ENCODE assay signal across 12 cellular contexts in genomic region chr10:110861476-110861875, GRCh38. TPM values are rescaled to one million over a fixed set of nuclear protein-coding genes. Genes with fewer than 3 reads are reported as not detected.
DNase-seq lines count a peak whose midpoint lies in the region; ATAC-seq and TF ChIP-seq lines count a peak whose summit lies in the region.
"Had no signal": no experiment of that assay in that cellular context is flagged by ENCODE, and none has a peak within 500 bp of the region (broad histone marks: within the 10 kb centered on the region; RNA-seq: fewer than 3 reads in every experiment).

No MANE protein-coding gene starts in this region.

- peak overlapping the region; percentile 69 to 95 (median 86) for H3K4me2 ChIP-seq in BLaER1 treated with 17β-estradiol and CSF1 and Interleukin-3, amounts not matched to agents 10 nM and 100 nM
- H3K4me2 ChIP-seq in MM.1S (ENCODE audit: low read depth, low read length): peak overlapping the region; percentile 52

- no peaks in the 10 kb centered on the region for H3K27me3 ChIP-seq in BLaER1 treated with 17β-estradiol and CSF1 and Interleukin-3, amounts not matched to agents 10 nM and 100 nM
- no peaks in the 10 kb centered on the region for H3K27me3 ChIP-seq in MM.1S (replicated peaks; ENCODE audit: insufficient read depth, low read length)
- H3K27me3 ChIP-seq: ascending aorta had no signal

- H3K4me1 ChIP-seq in BLaER1 treated with 17β-estradiol and CSF1 and Interleukin-3, amounts not matched to agents 10 nM and 100 nM: peaks cover 86 to 96% (median 94%) of the 10 kb centered on the region in 10 experiments
- H3K4me1 ChIP-seq in MM.1S (ENCODE audit: low read length): peaks cover 87% of the 10 kb centered on the region

- H3K9me3 Mint-ChIP-seq in central memory CD8-positive, alpha-beta T cell: no peaks in the 10 kb centered on the region
- no peaks in the 10 kb centered on the region for H3K9me3 Mint-ChIP-seq in natural killer cell treated with Interleukin-12 subunit alpha and Interleukin-12 subunit beta and Interleukin-15 and Interleukin-18, amount 100 ng/mL, for 72 hours

- H3K4me3 Mint-ChIP-seq in central memory CD8-positive, alpha-beta T cell: no peak overlapping the region
- H3K4me3 Mint-ChIP-seq in natural killer cell treated with Interleukin-12 subunit alpha and Interleukin-12 subunit beta and Interleukin-15 and Interleukin-18, amount 100 ng/mL, for 72 hours: no peak overlapping the region

- H4K20me1 ChIP-seq in BLaER1 treated with 17β-estradiol and CSF1 and Interleukin-3, amounts not matched to agents 10 nM and 100 nM: no peaks in the 10 kb centered on the region
- H4K20me1 ChIP-seq in MM.1S (ENCODE audit: insufficient read depth, low read length): no peaks in the 10 kb centered on the region

- H3K27me3 Mint-ChIP-seq in central memory CD8-positive, alpha-beta T cell: no peaks in the 10 kb centered on the region
- no peaks in the 10 kb centered on the region for H3K27me3 Mint-ChIP-seq in natural killer cell treated with Interleukin-12 subunit alpha and Interleukin-12 subunit beta and Interleukin-15 and Interleukin-18, amount 100 ng/mL, for 72 hours

- H3K36me3 ChIP-seq in BLaER1 treated with 17β-estradiol and CSF1 and Interleukin-3, amounts not matched to agents 10 nM and 100 nM: no peaks in the 10 kb centered on the region
- H3K36me3 ChIP-seq in MM.1S (replicated peaks; ENCODE audit: insufficient read depth, low read length): no peaks in the 10 kb centered on the region
- H3K36me3 ChIP-seq: ascending aorta had no signal

- peak overlapping the region; percentile 61 to 80 (median 74); a peak in 18 of 22 replicates for H3K9ac ChIP-seq in BLaER1 treated with 17β-estradiol and CSF1 and Interleukin-3, amounts not matched to agents 10 nM and 100 nM
- peak overlapping the region; percentile 70; the same call in 1 of the 2 replicates for H3K9ac ChIP-seq in MM.1S (ENCODE audit: low read length)

- H3K9me2 ChIP-seq in MM.1S (replicated peaks; ENCODE audit: insufficient read depth, low read length): no peaks in the 10 kb centered on the region

- DNase-seq in MM.1S: no peak
- no peak for DNase-seq in central memory CD8-positive, alpha-beta T cell (ENCODE audit: low spot score in 2 of 2)
- no peak for DNase-seq in natural killer cell treated with Interleukin-12 subunit alpha and Interleukin-12 subunit beta and Interleukin-15 and Interleukin-18, amount 100 ng/mL, for 72 hours (ENCODE audit: low spot score)
- DNase-seq in posterior cingulate gyrus: no peak
- DNase-seq in DMS153 treated with DMSO at 0.1 percent for 48 hours (lab: John Stamatoyannopoulos, UW; ENCODE audit: unreplicated experiment): no peak
- no peak for DNase-seq in midbrain (lab: John Stamatoyannopoulos, UW)
- DNase-seq: NCI-H1105 treated with DMSO at 0.1 percent for 48 hours, T1000 had no signal

- TF ChIP-seq CTCF in MM.1S (IDR thresholded peaks at IDR 0.05; ENCODE audit: low read length): no peak

- H2AFZ ChIP-seq in MM.1S (ENCODE audit: low read length): peak overlapping the region; percentile 17; the same call in 1 of the 2 replicates

- H3F3A ChIP-seq in MM.1S (ENCODE audit: insufficient read depth, low read length): peaks cover 86% of the 10 kb centered on the region

- intact Hi-C loops in posterior cingulate gyrus (cut with DNase I): no loop called here

- no peaks in the 10 kb centered on the region for H3K79me2 ChIP-seq in MM.1S (ENCODE audit: low read length)

- peaks cover 13% of the 10 kb centered on the region for H3K36me3 Mint-ChIP-seq in central memory CD8-positive, alpha-beta T cell (ENCODE audit: insufficient read depth)
- H3K36me3 Mint-ChIP-seq in natural killer cell treated with Interleukin-12 subunit alpha and Interleukin-12 subunit beta and Interleukin-15 and Interleukin-18, amount 100 ng/mL, for 72 hours: no peaks in the 10 kb centered on the region

- no peak for ATAC-seq in central memory CD8-positive, alpha-beta T cell (replicated peaks; ENCODE audit: extremely low read depth, poor library complexity, severe bottlenecking)
- no peak for ATAC-seq in natural killer cell treated with Interleukin-12 subunit alpha and Interleukin-12 subunit beta and Interleukin-15 and Interleukin-18, amount 100 ng/mL, for 72 hours
- ATAC-seq in HG03097 (IDR thresholded peaks at IDR 0.05; ENCODE audit: low FRiP score, unreplicated experiment): no peak
- ATAC-seq: left lobe of liver had no signal

- no peaks in the 10 kb centered on the region for H3K9me3 ChIP-seq in BLaER1 treated with 17β-estradiol and CSF1 and Interleukin-3, amounts not matched to agents 10 nM and 100 nM (replicated peaks in 1 of 11)
- H3K9me3 ChIP-seq in MM.1S (replicated peaks; ENCODE audit: insufficient read depth, low read length): no peaks in the 10 kb centered on the region
- H3K9me3 ChIP-seq: ascending aorta had no signal

- peaks cover 82% of the 10 kb centered on the region for H3K4me1 Mint-ChIP-seq in central memory CD8-positive, alpha-beta T cell
- peaks cover 69 to 75% of the 10 kb centered on the region in 2 donors for H3K4me1 Mint-ChIP-seq in natural killer cell treated with Interleukin-12 subunit alpha and Interleukin-12 subunit beta and Interleukin-15 and Interleukin-18, amount 100 ng/mL, for 72 hours (ENCODE audit: low read depth in 2 of 2)

- H3K4me3 ChIP-seq in BLaER1 treated with 17β-estradiol and CSF1 and Interleukin-3, amounts not matched to agents 10 nM and 100 nM: no peak overlapping the region
- peak overlapping the region; percentile 13; the same call in 1 of the 2 replicates for H3K4me3 ChIP-seq in MM.1S (ENCODE audit: low read length)
- H3K4me3 ChIP-seq: ascending aorta had no signal

- H3K27ac ChIP-seq in BLaER1 treated with 17β-estradiol and CSF1 and Interleukin-3, amounts not matched to agents 10 nM and 100 nM: peak overlapping the region; percentile 89 to 97 (median 95); a peak in 21 of 22 replicates
- H3K27ac ChIP-seq in MM.1S (ENCODE audit: low read length): peak overlapping the region; percentile 97

- peak overlapping the region; percentile 97 for H3K27ac Mint-ChIP-seq in central memory CD8-positive, alpha-beta T cell (ENCODE audit: low read depth)
- peak overlapping the region; percentile 93 to 97 for H3K27ac Mint-ChIP-seq in natural killer cell treated with Interleukin-12 subunit alpha and Interleukin-12 subunit beta and Interleukin-15 and Interleukin-18, amount 100 ng/mL, for 72 hours

RNA-seq across cellular contexts. Expression of gene PDCD4, which starts 10.3 kb away (rescaled TPM):
- total RNA-seq in natural killer cell treated with Interleukin-12 subunit alpha and Interleukin-12 subunit beta and Interleukin-15 and Interleukin-18, amount 100 ng/mL, for 72 hours: 10 to 100 TPM; 36.7 to 48.6 TPM

RNA-seq across cellular contexts. Expression of gene BBIP1, which starts 57.5 kb away (rescaled TPM):
- total RNA-seq in natural killer cell treated with Interleukin-12 subunit alpha and Interleukin-12 subunit beta and Interleukin-15 and Interleukin-18, amount 100 ng/mL, for 72 hours: 10 to 100 TPM; 29.0 to 33.2 TPM

RNA-seq across cellular contexts. Expression of gene SHOC2, which starts 57.9 kb away (rescaled TPM):
- total RNA-seq in natural killer cell treated with Interleukin-12 subunit alpha and Interleukin-12 subunit beta and Interleukin-15 and Interleukin-18, amount 100 ng/mL, for 72 hours: 10 to 100 TPM; 56.4 to 76.5 TPM
